Comparison of ENCODE assay signal across 15 cellular contexts in the genomic region with DNA sequence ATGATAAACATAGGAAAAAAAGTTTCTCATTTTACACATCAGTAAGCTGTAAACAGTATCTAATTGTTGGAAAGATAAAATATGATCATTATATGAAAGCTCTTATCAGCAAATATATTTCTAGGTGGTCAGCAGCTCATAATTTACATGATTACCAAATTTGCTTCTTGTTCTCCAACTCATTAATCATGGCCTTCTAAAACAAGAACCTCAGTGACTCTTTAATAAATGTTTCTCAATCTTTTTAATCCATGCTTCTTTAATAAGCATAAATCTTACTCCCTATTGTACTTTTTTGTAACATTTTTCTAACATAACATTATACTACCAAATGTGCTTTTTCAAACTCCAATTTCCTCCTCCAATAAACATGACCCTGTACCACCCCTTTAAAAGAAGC. TPM values are rescaled to one million over a fixed set of nuclear protein-coding genes. Genes with fewer than 3 reads are reported as not detected.
A peak's percentile ranks its signal among the peaks of the same experiment; 100 is the strongest.
DNase-seq lines count a peak whose midpoint lies in the region; ATAC-seq and TF ChIP-seq lines count a peak whose summit lies in the region.
"Had no signal": no experiment of that assay in that cellular context is flagged by ENCODE, and none has a peak within 500 bp of the region (broad histone marks: within the 10 kb centered on the region; RNA-seq: fewer than 3 reads in every experiment).

No MANE protein-coding gene starts in this region.

- DNase-seq in CD8-positive, alpha-beta memory T cell = no peak
- DNase-seq in IMR-90 (no peak), natural killer cell (no peak), HT-29 (ENCODE audit: low spot score) (no peak), cerebellum (ENCODE audit: low spot score) (no peak), cerebellar nuclear complex (lab: John Stamatoyannopoulos, UW) (no peak)
- DNase-seq in effector memory CD8-positive, alpha-beta T cell = no peak
- DNase-seq: activated gamma-delta T cell treated with Interleukin-2 at 50 U/mL for 16 hours; dorsolateral prefrontal cortex; foreskin fibroblast; NCI-H1694 treated with DMSO at 0.1 percent for 48 hours; NCI-H446 treated with DMSO at 0.1 percent for 48 hours; stimulated activated naive CD4-positive, alpha-beta T cell had no signal

- TF ChIP-seq RAD21 in IMR-90 (IDR thresholded peaks at IDR 0.05; ENCODE audit: low read length) = no peak

- no peak overlapping the region for H3K4ac ChIP-seq in IMR-90 (ENCODE audit: low read depth, low read length)

- POLR2A ChIA-PET in CD8-positive, alpha-beta memory T cell (lab: Charles Lee) = no interaction called here
- POLR2A ChIA-PET in IMR-90 (lab: Charles Lee; ENCODE audit: unreplicated experiment) = no interaction called here

- no peak overlapping the region for H3K27ac ChIP-seq in CD8-positive, alpha-beta memory T cell (ENCODE audit: low read depth, low read length)
- no peak overlapping the region for H3K27ac ChIP-seq in IMR-90 (ENCODE audit: insufficient read depth, low read length)
- H3K27ac ChIP-seq: BLaER1, dorsolateral prefrontal cortex had no signal

- H3K36me3 ChIP-seq in CD8-positive, alpha-beta memory T cell (ENCODE audit: insufficient read depth, low read length) = no peaks in the 10 kb centered on the region
- peaks cover 8% of the 10 kb centered on the region for H3K36me3 ChIP-seq in IMR-90 (ENCODE audit: control insufficient read depth, insufficient read depth, low read length)

- H3K36me3 Mint-ChIP-seq in CD8-positive, alpha-beta memory T cell = peaks cover 0 to 10% (median 5%) of the 10 kb centered on the region in 3 donors
- H3K36me3 Mint-ChIP-seq in effector memory CD8-positive, alpha-beta T cell (ENCODE audit: insufficient read depth) = peaks cover 35% of the 10 kb centered on the region
- no peaks in the 10 kb centered on the region for H3K36me3 Mint-ChIP-seq in natural killer cell

- H3K4me1 ChIP-seq in CD8-positive, alpha-beta memory T cell (ENCODE audit: insufficient read depth, low read length) = peaks cover 63% of the 10 kb centered on the region
- H3K4me1 ChIP-seq in IMR-90 (ENCODE audit: control insufficient read depth, insufficient read depth, low read length) = peaks cover 22% of the 10 kb centered on the region

- no peak overlapping the region for H4K5ac ChIP-seq in IMR-90 (ENCODE audit: low read depth, low read length)

- peaks cover 0 to 9% of the 10 kb centered on the region in 2 experiments; a peak in 1 of 4 replicates for H3K79me1 ChIP-seq in IMR-90 (ENCODE audit: low read depth in 1 of 2, low read length in 2 of 2)

- H3K4me3 ChIP-seq in CD8-positive, alpha-beta memory T cell (ENCODE audit: low read length) = no peak overlapping the region
- H3K4me3 ChIP-seq in IMR-90 (ENCODE audit: insufficient read depth, low read depth, low read length) = no peak overlapping the region
- H3K4me3 ChIP-seq: BLaER1, dorsolateral prefrontal cortex had no signal

- dilution Hi-C loops in IMR-90 (cut with HindIII; ENCODE audit: low sequenced_read_pairs, unreplicated experiment) = no loop called here

- H3K27me3 ChIP-seq in CD8-positive, alpha-beta memory T cell (ENCODE audit: insufficient read depth, low read length, poor library complexity, severe bottlenecking) = no peaks in the 10 kb centered on the region
- H3K27me3 ChIP-seq in IMR-90 (ENCODE audit: control insufficient read depth, insufficient read depth, low read length) = no peaks in the 10 kb centered on the region
- H3K27me3 ChIP-seq: BLaER1, dorsolateral prefrontal cortex had no signal

- H2BK5ac ChIP-seq in IMR-90 (ENCODE audit: low read depth, low read length, poor library complexity, severe bottlenecking) = peak overlapping the region; percentile 58

- H2AK5ac ChIP-seq in IMR-90 (ENCODE audit: low read depth, low read length) = no peak overlapping the region

- no TSS peak for BruUV-seq in IMR-90 (replicated peaks; lab: Mats Ljungman, UMichigan)

- H2BK120ac ChIP-seq in IMR-90 (ENCODE audit: low read depth, low read length) = no peak overlapping the region

- H2AFZ ChIP-seq in IMR-90 (replicated peaks; ENCODE audit: low read length, poor library complexity) = no peak overlapping the region

- H2BK15ac ChIP-seq in IMR-90 (ENCODE audit: low read depth, low read length) = no peak overlapping the region

- peak overlapping the region in 2 of 8 donors; percentile 69 to 72 for H3K27ac Mint-ChIP-seq in CD8-positive, alpha-beta memory T cell
- no peak overlapping the region for H3K27ac Mint-ChIP-seq in effector memory CD8-positive, alpha-beta T cell
- peak overlapping the region; percentile 84 to 86 for H3K27ac Mint-ChIP-seq in natural killer cell

- H4K8ac ChIP-seq in IMR-90 (ENCODE audit: low read depth in 2 of 2, low read length in 2 of 2) = no peak overlapping the region

- CTCF ChIA-PET in CD8-positive, alpha-beta memory T cell (lab: Charles Lee) = no interaction called here
- CTCF ChIA-PET in IMR-90 (lab: Yijun Ruan, JAX) = no interaction called here

- ATAC-seq in IMR-90 (ENCODE audit: low read depth) (no peak), natural killer cell (no peak), GM18867 (IDR thresholded peaks at IDR 0.05; ENCODE audit: unreplicated experiment) (no peak)
- ATAC-seq in effector memory CD8-positive, alpha-beta T cell (replicated peaks) = no peak

- H4K91ac ChIP-seq in IMR-90 (ENCODE audit: insufficient read depth, low read depth, low read length) = no peak overlapping the region

- peaks cover 96% of the 10 kb centered on the region for H4K20me1 ChIP-seq in IMR-90 (ENCODE audit: insufficient read depth, low read length)

- H3K18ac ChIP-seq in IMR-90 (ENCODE audit: low read depth, low read length) = no peak overlapping the region

- no peak overlapping the region for H2BK20ac ChIP-seq in IMR-90 (ENCODE audit: low read depth, low read length)

- H3K23ac ChIP-seq in IMR-90 (ENCODE audit: low read depth, low read length) = no peak overlapping the region

- H3K9ac ChIP-seq in IMR-90 (ENCODE audit: low read depth, low read length) = no peak overlapping the region
- H3K9ac ChIP-seq: BLaER1 had no signal

- no peaks in the 10 kb centered on the region for H3K27me3 Mint-ChIP-seq in CD8-positive, alpha-beta memory T cell
- no peaks in the 10 kb centered on the region for H3K27me3 Mint-ChIP-seq in effector memory CD8-positive, alpha-beta T cell
- H3K27me3 Mint-ChIP-seq in natural killer cell (ENCODE audit: low read depth in 2 of 2) = no peaks in the 10 kb centered on the region

- no peak overlapping the region for H2AK9ac ChIP-seq in IMR-90 (replicated peaks; ENCODE audit: low read depth, low read length, poor library complexity)

- H3K9me1 ChIP-seq in IMR-90 (ENCODE audit: insufficient read depth, low read length) = peaks cover 5% of the 10 kb centered on the region; the same call in 1 of the 2 replicates

- intact Hi-C loops in IMR-90 (cut with micrococcal nuclease) = loop anchor here (5.0 kb wide), 1 partner anchor 155 kb away; no protein-coding TSS in a partner anchor
- intact Hi-C loops in natural killer cell (cut with micrococcal nuclease) = loop anchor here (10.0 kb wide), 1 partner anchor 163 kb away; no protein-coding TSS in a partner anchor

- H3K9me3 Mint-ChIP-seq in CD8-positive, alpha-beta memory T cell = no peaks in the 10 kb centered on the region
- H3K9me3 Mint-ChIP-seq in effector memory CD8-positive, alpha-beta T cell = no peaks in the 10 kb centered on the region
- H3K9me3 Mint-ChIP-seq in natural killer cell = no peaks in the 10 kb centered on the region

- H3K14ac ChIP-seq in IMR-90 (replicated peaks; ENCODE audit: low read depth, low read length) = no peak overlapping the region

- in situ Hi-C loops in IMR-90 (cut with MboI; ENCODE audit: low sequenced_read_pairs) = loop anchor here (5.0 kb wide), 1 partner anchor 55 kb away; no protein-coding TSS in a partner anchor

- H3K4me3 Mint-ChIP-seq in CD8-positive, alpha-beta memory T cell = peak overlapping the region; percentile 0 to 87 (median 54)
- H3K4me3 Mint-ChIP-seq in effector memory CD8-positive, alpha-beta T cell = peak overlapping the region; percentile 63 to 84
- peak overlapping the region; percentile 66 for H3K4me3 Mint-ChIP-seq in natural killer cell

- no peak for TF ChIP-seq POLR2A in IMR-90 (IDR thresholded peaks at IDR 0.05; ENCODE audit: low read depth, low read length)

- H3K56ac ChIP-seq in IMR-90 (ENCODE audit: extremely low read depth, insufficient read depth, low read length) = no peak overlapping the region

- H3K4me2 ChIP-seq in IMR-90 (ENCODE audit: low read depth, low read length) = peak overlapping the region; percentile 94; the same call in 1 of the 2 replicates
- H3K4me2 ChIP-seq: BLaER1 had no signal

- TF ChIP-seq CTCF in IMR-90 (conservative IDR thresholded peaks at IDR 0.05; ENCODE audit: low read depth, low read length) (no peak), natural killer cell (IDR thresholded peaks at IDR 0.05) (no peak)

- H3K9me3 ChIP-seq in CD8-positive, alpha-beta memory T cell (ENCODE audit: low read length) = no peaks in the 10 kb centered on the region
- H3K9me3 ChIP-seq in IMR-90 (ENCODE audit: control insufficient read depth, insufficient read depth, low read length) = no peaks in the 10 kb centered on the region
- H3K9me3 ChIP-seq: BLaER1 had no signal

- peaks cover 87 to 95% (median 91%) of the 10 kb centered on the region in 3 donors for H3K4me1 Mint-ChIP-seq in CD8-positive, alpha-beta memory T cell
- peaks cover 54 to 81% of the 10 kb centered on the region in 2 donors for H3K4me1 Mint-ChIP-seq in effector memory CD8-positive, alpha-beta T cell (ENCODE audit: low read depth in 2 of 2)
- peaks cover 87 to 89% of the 10 kb centered on the region in 2 donors for H3K4me1 Mint-ChIP-seq in natural killer cell

TF ChIP-seq in IMR-90, 13 proteins besides CTCF, POLR2A, EP300 and RAD21 (continues in another document):
- TF ChIP-seq CEBPB (IDR thresholded peaks at IDR 0.05; ENCODE audit: low read depth, low read length) (no peak), MXI1 (IDR thresholded peaks at IDR 0.05; ENCODE audit: borderline replicate concordance, low read depth, low read length) (no peak), NFE2L2 (IDR thresholded peaks at IDR 0.05; ENCODE audit: low read depth, low read length) (no peak), ELK1 (IDR thresholded peaks at IDR 0.05; ENCODE audit: borderline replicate concordance, low read depth, low read length) (no peak)

RNA-seq across cellular contexts. Expression of gene ITGB1, which starts 5.9 kb away (rescaled TPM):
- 10 to 100 TPM; 75.5 to 82.1 TPM for total RNA-seq in CD8-positive, alpha-beta memory T cell
- 342 TPM for polyA plus RNA-seq in CD8-positive, alpha-beta memory T cell
- total RNA-seq in IMR-90 (2012; rRNA removed) (1,331 and 2,388 TPM in 2 replicates), natural killer cell (100 to 1,000 TPM; 175 to 280 (median 202) TPM), cerebellum (82.6 TPM)
- polyA plus RNA-seq in IMR-90 (2012; rRNA removed) = 1,631 and 2,066 TPM in 2 replicates
- polyA plus RNA-seq in IMR-90 (2012; cell fraction: cytosol; rRNA removed) = 248 and 281 TPM in 2 replicates
- 53.9 and 506 TPM in 2 replicates for polyA plus RNA-seq in IMR-90 (2012; cell fraction: nucleus; rRNA removed; ENCODE audit: low replicate concordance)
- 169 and 195 TPM in 2 replicates for total RNA-seq in HT-29 (2014; rRNA removed; shearing (Covaris generic))

Comparison
In these comparisons a context has a peak if more than half of its experiments do, and no peak if none do; other contexts are left out.
1. H3K27ac Mint-ChIP-seq: peak in natural killer cell (2 of 2); none in effector memory CD8-positive, alpha-beta T cell (0 of 2).
2. Peak in every context shown above with its lines, with median percentiles within 50 percentile points of each other: H3K4me3 Mint-ChIP-seq.